1 cellular context compared by ENCODE assay signal in the genomic region with DNA sequence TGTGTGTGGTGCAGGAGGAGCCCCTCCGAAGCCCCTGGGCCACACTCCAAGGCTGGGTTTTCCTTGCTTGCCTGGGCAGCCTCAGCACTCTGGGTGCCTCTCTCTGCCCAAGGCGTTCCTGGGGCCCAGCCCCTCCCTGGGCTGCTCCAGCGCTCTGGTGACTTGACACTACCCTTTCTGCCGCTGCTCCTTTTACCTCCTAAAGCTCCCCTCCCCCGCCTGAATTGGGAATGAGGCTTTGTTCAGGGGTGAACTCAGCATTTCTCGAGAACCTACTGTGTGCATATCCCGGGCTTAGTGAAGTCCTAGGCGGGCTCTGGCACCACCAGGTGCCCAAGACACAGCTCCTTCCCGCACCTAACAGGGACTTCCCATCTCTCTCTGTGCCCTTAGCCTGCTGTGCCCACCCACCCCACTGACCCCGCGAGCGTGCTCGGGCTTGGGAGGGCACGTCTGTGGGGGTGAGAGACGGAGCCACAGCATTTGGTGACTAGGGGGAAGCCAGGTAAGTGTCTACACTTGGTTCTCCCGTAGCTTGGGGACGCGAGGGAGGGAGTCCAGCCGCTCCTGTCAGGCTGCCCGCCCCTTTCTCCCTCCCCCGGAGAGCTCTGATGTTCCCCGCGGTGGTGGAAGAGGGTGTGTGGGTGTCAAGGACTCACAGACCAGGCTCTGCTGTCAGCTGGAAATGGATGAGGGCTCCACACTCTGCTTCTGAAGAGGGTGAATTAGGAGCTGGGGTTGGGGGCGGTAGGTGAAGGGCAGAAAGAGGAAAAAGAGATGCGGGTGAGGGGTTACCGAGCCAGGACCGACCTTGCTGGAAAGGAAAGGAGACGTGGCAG.
TF ChIP-seq lines count a peak whose summit lies in the region.

No MANE protein-coding gene starts in this region.

TF ChIP-seq in H1, 55 proteins besides CTCF, POLR2A, EP300 and RAD21:
- TF ChIP-seq KDM4A (IDR thresholded peaks at IDR 0.05; ENCODE audit: low read depth, low read length, severe bottlenecking), result peak; percentile 33
- peak; percentile 38 for TF ChIP-seq ASH2L (IDR thresholded peaks at IDR 0.05; ENCODE audit: low read length)
- TF ChIP-seq GABPA (IDR thresholded peaks at IDR 0.05; ENCODE audit: borderline replicate concordance, insufficient read depth, low read length), result 0 out of 2 replicates have a peak, but pooled peaks have one; percentile 26
- TF ChIP-seq MAX (IDR thresholded peaks at IDR 0.05), result 0 out of 2 replicates have a peak, but pooled peaks have one; percentile 7
- no peak for TF ChIP-seq RNF2 (IDR thresholded peaks at IDR 0.05; ENCODE audit: borderline replicate concordance, low read depth, low read length, missing control alignments, poor library complexity, severe bottlenecking)
- peak; percentile 57; the same call in 1 of the 2 replicates for TF ChIP-seq SP1 (IDR thresholded peaks at IDR 0.05; ENCODE audit: low read depth, low read length)
- peak; percentile 76 for TF ChIP-seq BACH1 (IDR thresholded peaks at IDR 0.05; ENCODE audit: low read length)
- TF ChIP-seq TAF1 (IDR thresholded peaks at IDR 0.05; ENCODE audit: low read depth, low read length), result peak; percentile 67
- TF ChIP-seq POLR2AphosphoS5 (IDR thresholded peaks at IDR 0.05; ENCODE audit: low read depth, low read length), result peak; percentile 51; the same call in 1 of the 2 replicates
- TF ChIP-seq YY1 (IDR thresholded peaks at IDR 0.05; ENCODE audit: low read depth, low read length), result 0 out of 2 replicates have a peak, but pooled peaks have one; percentile 16
- no peak for TF ChIP-seq TAF7 (optimal IDR thresholded peaks at IDR 0.05; ENCODE audit: borderline replicate concordance, low read depth, low read length)
- no peak for TF ChIP-seq NRF1 (IDR thresholded peaks at IDR 0.05; ENCODE audit: low read depth, low read length)
- TF ChIP-seq PHF8 (conservative IDR thresholded peaks at IDR 0.05; ENCODE audit: low read depth, low read length), result 0 out of 2 replicates have a peak, but pooled peaks have one; percentile 17
- peak; percentile 66; the same call in 1 of the 2 replicates for TF ChIP-seq MAFK (IDR thresholded peaks at IDR 0.05; ENCODE audit: low read depth, low read length)
- no peak for TF ChIP-seq SIRT6 (IDR thresholded peaks at IDR 0.05; ENCODE audit: low read length)
- peak; percentile 53 to 59; a peak in 2 of 4 replicates for TF ChIP-seq SIN3A (conservative IDR thresholded peaks at IDR 0.05 in 1 of 2, IDR thresholded peaks at IDR 0.05 in 1 of 2; ENCODE audit: low read depth in 1 of 2, low read length in 2 of 2)
- 0 out of 2 replicates have a peak, but pooled peaks have one; percentile 12 for TF ChIP-seq POU5F1 (IDR thresholded peaks at IDR 0.05; ENCODE audit: low read depth, low read length)
- peak; percentile 23; the same call in 1 of the 2 replicates for TF ChIP-seq TBP (IDR thresholded peaks at IDR 0.05; ENCODE audit: low read depth, low read length)
